In the genomic region with DNA sequence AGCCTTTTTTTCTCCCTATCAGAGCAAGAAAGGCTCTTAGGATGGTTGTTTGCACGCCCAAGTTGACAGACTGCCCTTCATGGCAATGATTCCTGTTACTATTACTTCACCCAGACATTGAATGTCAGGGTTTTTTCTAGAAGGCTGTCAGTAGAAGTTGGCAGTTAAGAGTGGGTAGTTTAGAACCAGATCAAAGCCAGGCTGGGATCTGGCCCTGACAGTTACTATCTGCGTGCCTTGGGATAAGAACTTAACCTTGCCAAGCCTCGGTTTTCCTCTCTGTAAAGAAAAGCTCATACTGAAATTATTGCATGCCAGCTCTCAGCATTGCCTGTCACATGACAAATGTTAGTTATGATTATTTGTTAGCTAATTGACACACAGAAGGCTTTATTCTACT, we compare ENCODE assay signal across 1 cellular context.
TF ChIP-seq lines count a peak whose summit lies in the region.

No MANE protein-coding gene starts in this region.

TF ChIP-seq in SK-N-SH, 30 proteins besides CTCF, POLR2A, EP300 and RAD21 (continued from another document):
- TF ChIP-seq, protein P1, sequence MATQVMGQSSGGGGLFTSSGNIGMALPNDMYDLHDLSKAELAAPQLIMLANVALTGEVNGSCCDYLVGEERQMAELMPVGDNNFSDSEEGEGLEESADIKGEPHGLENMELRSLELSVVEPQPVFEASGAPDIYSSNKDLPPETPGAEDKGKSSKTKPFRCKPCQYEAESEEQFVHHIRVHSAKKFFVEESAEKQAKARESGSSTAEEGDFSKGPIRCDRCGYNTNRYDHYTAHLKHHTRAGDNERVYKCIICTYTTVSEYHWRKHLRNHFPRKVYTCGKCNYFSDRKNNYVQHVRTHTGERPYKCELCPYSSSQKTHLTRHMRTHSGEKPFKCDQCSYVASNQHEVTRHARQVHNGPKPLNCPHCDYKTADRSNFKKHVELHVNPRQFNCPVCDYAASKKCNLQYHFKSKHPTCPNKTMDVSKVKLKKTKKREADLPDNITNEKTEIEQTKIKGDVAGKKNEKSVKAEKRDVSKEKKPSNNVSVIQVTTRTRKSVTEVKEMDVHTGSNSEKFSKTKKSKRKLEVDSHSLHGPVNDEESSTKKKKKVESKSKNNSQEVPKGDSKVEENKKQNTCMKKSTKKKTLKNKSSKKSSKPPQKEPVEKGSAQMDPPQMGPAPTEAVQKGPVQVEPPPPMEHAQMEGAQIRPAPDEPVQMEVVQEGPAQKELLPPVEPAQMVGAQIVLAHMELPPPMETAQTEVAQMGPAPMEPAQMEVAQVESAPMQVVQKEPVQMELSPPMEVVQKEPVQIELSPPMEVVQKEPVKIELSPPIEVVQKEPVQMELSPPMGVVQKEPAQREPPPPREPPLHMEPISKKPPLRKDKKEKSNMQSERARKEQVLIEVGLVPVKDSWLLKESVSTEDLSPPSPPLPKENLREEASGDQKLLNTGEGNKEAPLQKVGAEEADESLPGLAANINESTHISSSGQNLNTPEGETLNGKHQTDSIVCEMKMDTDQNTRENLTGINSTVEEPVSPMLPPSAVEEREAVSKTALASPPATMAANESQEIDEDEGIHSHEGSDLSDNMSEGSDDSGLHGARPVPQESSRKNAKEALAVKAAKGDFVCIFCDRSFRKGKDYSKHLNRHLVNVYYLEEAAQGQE (IDR thresholded peaks at IDR 0.05; ENCODE audit: low read depth, low read length) = no peak
- TF ChIP-seq RFX5 (IDR thresholded peaks at IDR 0.05; ENCODE audit: low read length) (no peak), GABPA (IDR thresholded peaks at IDR 0.05; ENCODE audit: low read depth) (no peak), TEAD4 (IDR thresholded peaks at IDR 0.05; ENCODE audit: borderline replicate concordance, insufficient read depth) (no peak), RXRA (IDR thresholded peaks at IDR 0.05; ENCODE audit: borderline replicate concordance, low read depth) (no peak), FOXJ3 (CRISPR knock-in tag; IDR thresholded peaks at IDR 0.05) (no peak), SMC3 (IDR thresholded peaks at IDR 0.05; ENCODE audit: low read depth, low read length) (no peak), CHD2 (IDR thresholded peaks at IDR 0.05; ENCODE audit: low read length, partially characterized antibody) (no peak)
- TF ChIP-seq, protein P2, sequence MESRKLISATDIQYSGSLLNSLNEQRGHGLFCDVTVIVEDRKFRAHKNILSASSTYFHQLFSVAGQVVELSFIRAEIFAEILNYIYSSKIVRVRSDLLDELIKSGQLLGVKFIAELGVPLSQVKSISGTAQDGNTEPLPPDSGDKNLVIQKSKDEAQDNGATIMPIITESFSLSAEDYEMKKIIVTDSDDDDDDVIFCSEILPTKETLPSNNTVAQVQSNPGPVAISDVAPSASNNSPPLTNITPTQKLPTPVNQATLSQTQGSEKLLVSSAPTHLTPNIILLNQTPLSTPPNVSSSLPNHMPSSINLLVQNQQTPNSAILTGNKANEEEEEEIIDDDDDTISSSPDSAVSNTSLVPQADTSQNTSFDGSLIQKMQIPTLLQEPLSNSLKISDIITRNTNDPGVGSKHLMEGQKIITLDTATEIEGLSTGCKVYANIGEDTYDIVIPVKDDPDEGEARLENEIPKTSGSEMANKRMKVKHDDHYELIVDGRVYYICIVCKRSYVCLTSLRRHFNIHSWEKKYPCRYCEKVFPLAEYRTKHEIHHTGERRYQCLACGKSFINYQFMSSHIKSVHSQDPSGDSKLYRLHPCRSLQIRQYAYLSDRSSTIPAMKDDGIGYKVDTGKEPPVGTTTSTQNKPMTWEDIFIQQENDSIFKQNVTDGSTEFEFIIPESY (IDR thresholded peaks at IDR 0.05; ENCODE audit: borderline replicate concordance, low read depth) = no peak
- TF ChIP-seq, protein P3, sequence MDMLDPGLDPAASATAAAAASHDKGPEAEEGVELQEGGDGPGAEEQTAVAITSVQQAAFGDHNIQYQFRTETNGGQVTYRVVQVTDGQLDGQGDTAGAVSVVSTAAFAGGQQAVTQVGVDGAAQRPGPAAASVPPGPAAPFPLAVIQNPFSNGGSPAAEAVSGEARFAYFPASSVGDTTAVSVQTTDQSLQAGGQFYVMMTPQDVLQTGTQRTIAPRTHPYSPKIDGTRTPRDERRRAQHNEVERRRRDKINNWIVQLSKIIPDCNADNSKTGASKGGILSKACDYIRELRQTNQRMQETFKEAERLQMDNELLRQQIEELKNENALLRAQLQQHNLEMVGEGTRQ (IDR thresholded peaks at IDR 0.05; ENCODE audit: borderline replicate concordance, low read depth, low read length) = no peak
- TF ChIP-seq, protein P4, sequence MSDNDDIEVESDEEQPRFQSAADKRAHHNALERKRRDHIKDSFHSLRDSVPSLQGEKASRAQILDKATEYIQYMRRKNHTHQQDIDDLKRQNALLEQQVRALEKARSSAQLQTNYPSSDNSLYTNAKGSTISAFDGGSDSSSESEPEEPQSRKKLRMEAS (IDR thresholded peaks at IDR 0.05; ENCODE audit: low read depth) = no peak
TF ChIP-seq in SK-N-SH: peak in this region for 0.
